Comparison of ENCODE assay signal across 18 cellular contexts in genomic region chr16:58411736-58412614, GRCh38. TPM values are rescaled to one million over a fixed set of nuclear protein-coding genes. Genes with fewer than 3 reads are reported as not detected.
DNase-seq lines count a peak whose midpoint lies in the region; ATAC-seq, FAIRE-seq and TF ChIP-seq lines count a peak whose summit lies in the region.
"Had no signal": no experiment of that assay in that cellular context is flagged by ENCODE, and none has a peak within 500 bp of the region (broad histone marks: within the 10 kb centered on the region; RNA-seq: fewer than 3 reads in every experiment).

No MANE protein-coding gene starts in this region.

- POLR2A ChIA-PET in PC-9 (lab: Charles Lee; ENCODE audit: unreplicated experiment) = no interaction called here

- no peak overlapping the region for H3K4me3 ChIP-seq in PC-9
- no peak overlapping the region for H3K4me3 ChIP-seq in ovary
- no peak overlapping the region for H3K4me3 ChIP-seq in tibial artery
- H3K4me3 ChIP-seq: MG63, neural progenitor cell had no signal

- H3K9me3 ChIP-seq in PC-9 (ENCODE audit: insufficient read depth, low read depth) (no peaks in the 10 kb centered on the region), ovary (no peaks in the 10 kb centered on the region), tibial artery (no peaks in the 10 kb centered on the region)
- H3K9me3 ChIP-seq: MG63 had no signal

- peak overlapping the region; percentile 35 for H3K4me2 ChIP-seq in PC-9
- H3K4me2 ChIP-seq: neural progenitor cell had no signal

- FAIRE-seq in frontal cortex (lab: Jason Lieb, UNC) = no peak
- FAIRE-seq: islet of Langerhans had no signal

- peak overlapping the region; percentile 35 for H3K27ac Mint-ChIP-seq in type B pancreatic cell
- H3K27ac Mint-ChIP-seq: neural progenitor cell; T-helper 1 cell treated with Interleukin-12 subunit alpha and Interleukin-12 subunit beta and Interleukin-4 antibody, amounts not matched to agents 30 μg/mL and 1 μg/mL, for 36 hours had no signal

- no peaks in the 10 kb centered on the region for H3K79me2 ChIP-seq in PC-9 (ENCODE audit: low read depth)

- H3K27me3 ChIP-seq in PC-9 (ENCODE audit: insufficient read depth, low read depth) (no peaks in the 10 kb centered on the region), ovary (no peaks in the 10 kb centered on the region), tibial artery (peaks cover 0 to under 1% of the 10 kb centered on the region in 2 donors)
- H3K27me3 ChIP-seq: MG63, neural progenitor cell had no signal

- no peak for TF ChIP-seq EP300 in ovary (IDR thresholded peaks at IDR 0.05)

- H4K20me1 ChIP-seq in PC-9 (ENCODE audit: insufficient read depth) = no peaks in the 10 kb centered on the region

- H3K4me3 Mint-ChIP-seq in type B pancreatic cell = no peak overlapping the region
- H3K4me3 Mint-ChIP-seq: neural progenitor cell; T-helper 1 cell treated with Interleukin-12 subunit alpha and Interleukin-12 subunit beta and Interleukin-4 antibody, amounts not matched to agents 30 μg/mL and 1 μg/mL, for 36 hours had no signal

- CTCF ChIA-PET in PC-9 (lab: Charles Lee) = interaction anchor here (0.5 to 0.7 kb wide), 2 partner anchors 315 to 994 kb away, joined by 3 to 6 read pairs; no protein-coding TSS in a partner anchor

- no peaks in the 10 kb centered on the region for H3K9me2 ChIP-seq in PC-9 (ENCODE audit: insufficient read depth)

- H3K36me3 Mint-ChIP-seq in type B pancreatic cell = no peaks in the 10 kb centered on the region
- H3K36me3 Mint-ChIP-seq: neural progenitor cell had no signal

- peaks cover 51% of the 10 kb centered on the region for H3K4me1 ChIP-seq in PC-9 (replicated peaks; ENCODE audit: insufficient read depth)
- no peaks in the 10 kb centered on the region for H3K4me1 ChIP-seq in ovary (ENCODE audit: insufficient read depth)
- H3K4me1 ChIP-seq in tibial artery = peaks cover 0 to 3% (median 0%) of the 10 kb centered on the region in 4 donors

- H3K36me3 ChIP-seq in PC-9 (ENCODE audit: low read depth) = no peaks in the 10 kb centered on the region
- H3K36me3 ChIP-seq in ovary = no peaks in the 10 kb centered on the region
- no peaks in the 10 kb centered on the region for H3K36me3 ChIP-seq in tibial artery
- H3K36me3 ChIP-seq: MG63, neural progenitor cell had no signal

- peaks cover 8% of the 10 kb centered on the region for H3K4me1 Mint-ChIP-seq in type B pancreatic cell (ENCODE audit: unreplicated experiment)

- 84 to 87% (median 85%) methylated on average over 7 of the region's 7 CpGs for WGBS in ovary, 3 donors

- peak overlapping the region; percentile 78 for H3K27ac ChIP-seq in PC-9
- no peak overlapping the region for H3K27ac ChIP-seq in ovary
- H3K27ac ChIP-seq in tibial artery = no peak overlapping the region
- H3K27ac ChIP-seq: neural progenitor cell had no signal

- DNase-seq in Right ventricle myocardium inferior (ENCODE audit: missing footprints) = no peak
- no peak for DNase-seq in cardiac septum (ENCODE audit: low spot score)
- DNase-seq in PC-9 = peak; percentile 66 to 92
- DNase-seq in head of caudate nucleus = peak in 28 of 42 donors; percentile 16 to 84 (median 58)
- no peak for DNase-seq in type B pancreatic cell (ENCODE audit: extremely low spot score, unreplicated experiment)
- no peak for DNase-seq in ovary
- no peak for DNase-seq in tibial artery
- DNase-seq in frontal cortex (ENCODE audit: low spot score in 2 of 2) = no peak
- DNase-seq: activated gamma-delta T cell treated with Interleukin-2 at 50 U/mL for 16 hours, anterior cingulate cortex, H7, MG63, NCI-H2081 treated with DMSO at 0.1 percent for 48 hours, NCI-H774, RPMI8226 had no signal

- no peak for TF ChIP-seq POLR2A in ovary (IDR thresholded peaks at IDR 0.05)

- no peaks in the 10 kb centered on the region for H3K27me3 Mint-ChIP-seq in type B pancreatic cell

- no peaks in the 10 kb centered on the region for H3K9me3 Mint-ChIP-seq in type B pancreatic cell
- H3K9me3 Mint-ChIP-seq: neural progenitor cell; T-helper 1 cell treated with Interleukin-12 subunit alpha and Interleukin-12 subunit beta and Interleukin-4 antibody, amounts not matched to agents 30 μg/mL and 1 μg/mL, for 36 hours had no signal

- no peak for TF ChIP-seq CTCF in PC-9 (conservative IDR thresholded peaks at IDR 0.05)
- TF ChIP-seq CTCF in type B pancreatic cell (conservative IDR thresholded peaks at IDR 0.05) = no peak
- TF ChIP-seq CTCF in ovary (IDR thresholded peaks at IDR 0.05) = no peak
- no peak for TF ChIP-seq CTCF in tibial artery (IDR thresholded peaks at IDR 0.05)

- H3F3A ChIP-seq in PC-9 (ENCODE audit: insufficient read depth, low read depth) = peaks cover 42% of the 10 kb centered on the region

- H2AFZ ChIP-seq in PC-9 = no peak overlapping the region
- H2AFZ ChIP-seq: neural progenitor cell had no signal

- BruUV-seq in PC-9 (replicated peaks; lab: Mats Ljungman, UMichigan) = no TSS peak

- intact Hi-C loops in Right ventricle myocardium inferior (cut with DNase I) (no loop called here), cardiac septum (cut with DNase I) (no loop called here), PC-9 (cut with micrococcal nuclease; ENCODE audit: unreplicated experiment) (loop anchor here (1.0 kb wide), 1 partner anchor 20 kb away; the partner anchor contains the start of gene GINS3), head of caudate nucleus (cut with DNase I) (no loop called here), ovary (cut with DNase I) (loop anchor here in 1 of 4 donors (10.0 kb wide), 1 partner anchor 57 kb away; no protein-coding TSS in a partner anchor), tibial artery (cut with DNase I; ENCODE audit: low total_unique reads) (no loop called here)

- peak; percentile 66 for ATAC-seq in Right ventricle myocardium inferior

RNA-seq across cellular contexts. Expression of gene GINS3, which starts 19.7 kb away (rescaled TPM):
- total RNA-seq in Right ventricle myocardium inferior (6.5 TPM), cardiac septum (4.7 TPM), PC-9 (2021) (11.3 and 12.4 TPM in 2 replicates), type B pancreatic cell (ENCODE audit: low replicate concordance) (6.3 and 14.7 TPM in 2 replicates), ovary (1 to 10 TPM in 5 of 7 donors, under 1 TPM in 2; 0.72 to 2.7 (median 1.7) TPM), frontal cortex (1.6 TPM)
- polyA plus RNA-seq in ovary = 1 to 10 TPM; 1.5 to 4.8 TPM

Comparison
In these comparisons a context has a peak if more than half of its experiments do, and no peak if none do; other contexts are left out.
1. DNase-seq: peak in PC-9 (2 of 2) and head of caudate nucleus (28 of 42); none in Right ventricle myocardium inferior (single experiment), cardiac septum (single experiment), type B pancreatic cell (single experiment), ovary (0 of 5), tibial artery (0 of 2) and frontal cortex (0 of 2).